ENCODE assay signal across 19 cellular contexts in genomic region chr5:40823459-40823858, GRCh38. TPM values are rescaled to one million over a fixed set of nuclear protein-coding genes. Genes with fewer than 3 reads are reported as not detected.
DNase-seq lines count a peak whose midpoint lies in the region; ATAC-seq, FAIRE-seq and TF ChIP-seq lines count a peak whose summit lies in the region.
"Had no signal": no experiment of that assay in that cellular context is flagged by ENCODE, and none has a peak within 500 bp of the region (broad histone marks: within the 10 kb centered on the region; RNA-seq: fewer than 3 reads in every experiment).

No MANE protein-coding gene starts in this region.

- POLR2A ChIA-PET in IMR-90 (lab: Charles Lee; ENCODE audit: unreplicated experiment) = interaction anchor here (0.7 kb wide), 1 partner anchor 1044 kb away, joined by 11 read pairs; no protein-coding TSS in a partner anchor
- POLR2A ChIA-PET in K562 (lab: Yijun Ruan, JAX) = interaction anchor here (0.6 to 13.0 kb wide), 8 partner anchors 9 to 979 kb away, joined by 3 to 125 read pairs (median 22); partner anchors contain the start of gene RPL37

- H4K8ac ChIP-seq in IMR-90 (ENCODE audit: low read depth in 2 of 2, low read length in 2 of 2) = no peak overlapping the region

- no peak overlapping the region for H2BK20ac ChIP-seq in IMR-90 (ENCODE audit: low read depth, low read length)

- H3K9me3 ChIP-seq in mammary epithelial cell (replicated peaks; ENCODE audit: insufficient read depth, low read length) (no peaks in the 10 kb centered on the region), breast epithelium (no peaks in the 10 kb centered on the region), IMR-90 (ENCODE audit: control insufficient read depth, insufficient read depth, low read length) (no peaks in the 10 kb centered on the region), K562 (replicated peaks; ENCODE audit: control insufficient read depth, insufficient read depth, low read depth, low read length) (no peaks in the 10 kb centered on the region), mucosa of descending colon (no peaks in the 10 kb centered on the region)
- H3K9me3 ChIP-seq: body of pancreas had no signal

- TF ChIP-seq RAD21 in IMR-90 (IDR thresholded peaks at IDR 0.05; ENCODE audit: low read length) (no peak), K562 (CRISPR knock-in tag; conservative IDR thresholded peaks at IDR 0.05 in 1 of 2, IDR thresholded peaks at IDR 0.05 in 1 of 2) (no peak)

- no peak overlapping the region for H4K5ac ChIP-seq in IMR-90 (ENCODE audit: low read depth, low read length)

- no peak for TF ChIP-seq CTCF in mammary epithelial cell (conservative IDR thresholded peaks at IDR 0.05 in 1 of 2, IDR thresholded peaks at IDR 0.05 in 1 of 2; ENCODE audit: extremely low read depth in 1 of 2, insufficient read depth in 1 of 2, low read depth in 1 of 2, low read length in 2 of 2)
- TF ChIP-seq CTCF in breast epithelium (IDR thresholded peaks at IDR 0.05) = no peak
- no peak for TF ChIP-seq CTCF in IMR-90 (conservative IDR thresholded peaks at IDR 0.05; ENCODE audit: low read depth, low read length)
- TF ChIP-seq CTCF in K562 (IDR thresholded peaks at IDR 0.05 in 2 of 3, conservative IDR thresholded peaks at IDR 0.05 in 1 of 3; ENCODE audit: insufficient read depth in 2 of 3, low read depth in 1 of 3, low read length in 3 of 3) = no peak
- TF ChIP-seq CTCF in progenitor cell of endocrine pancreas (IDR thresholded peaks at IDR 0.05; ENCODE audit: unreplicated experiment) = no peak
- no peak for TF ChIP-seq CTCF in mucosa of descending colon (IDR thresholded peaks at IDR 0.05)

- CTCF ChIA-PET in mammary epithelial cell (lab: Charles Lee; ENCODE audit: low non-redundant PET) (no interaction called here), IMR-90 (lab: Yijun Ruan, JAX) (no interaction called here), K562 (lab: Yijun Ruan, JAX; ENCODE audit: low intra/inter-chr PET ratio) (no interaction called here)

- H2BK15ac ChIP-seq in IMR-90 (ENCODE audit: low read depth, low read length) = no peak overlapping the region

- H3K9me1 ChIP-seq in IMR-90 (ENCODE audit: insufficient read depth, low read length) (no peaks in the 10 kb centered on the region; the same call in 1 of the 2 replicates), K562 (ENCODE audit: control insufficient read depth, insufficient read depth, low read length) (no peaks in the 10 kb centered on the region)

- H2AK9ac ChIP-seq in IMR-90 (replicated peaks; ENCODE audit: low read depth, low read length, poor library complexity) = peak overlapping the region; percentile 81

- TF ChIP-seq POLR2A in breast epithelium (IDR thresholded peaks at IDR 0.05) (no peak), IMR-90 (IDR thresholded peaks at IDR 0.05; ENCODE audit: low read depth, low read length) (no peak), K562 (conservative IDR thresholded peaks at IDR 0.05) (no peak)

- H3K79me1 ChIP-seq in IMR-90 (ENCODE audit: low read depth in 1 of 2, low read length in 2 of 2) = peaks cover 12 to 22% of the 10 kb centered on the region in 2 experiments; a peak in 3 of 4 replicates

- H3K14ac ChIP-seq in IMR-90 (replicated peaks; ENCODE audit: low read depth, low read length) = no peak overlapping the region

- no peak overlapping the region for H3K4me3 Mint-ChIP-seq in progenitor cell of endocrine pancreas (ENCODE audit: low read depth)
- H3K4me3 Mint-ChIP-seq: memory B cell, nephron had no signal

- H3K27me3 Mint-ChIP-seq in progenitor cell of endocrine pancreas = no peaks in the 10 kb centered on the region
- H3K27me3 Mint-ChIP-seq: memory B cell had no signal

- peak; percentile 27 for ATAC-seq in IMR-90 (ENCODE audit: low read depth)
- peak; percentile 5; the same call in 2 of the 3 replicates for ATAC-seq in K562
- ATAC-seq in HG02763 (IDR thresholded peaks at IDR 0.05; ENCODE audit: unreplicated experiment) = no peak
- no peak for ATAC-seq in mucosa of descending colon
- ATAC-seq: body of pancreas, Right ventricle myocardium inferior had no signal

- peak; percentile 9 for DNase-seq in mammary epithelial cell
- DNase-seq in breast epithelium (ENCODE audit: low spot score in 2 of 2) = no peak
- no peak for DNase-seq in IMR-90
- DNase-seq in K562 (ENCODE audit: extremely low read depth in 1 of 4, low spot score in 3 of 4) = no peak
- DNase-seq in progenitor cell of endocrine pancreas (ENCODE audit: low spot score, unreplicated experiment) = no peak
- no peak for DNase-seq in stimulated activated CD4-positive, alpha-beta T cell treated with anti-CD3 and anti-CD28 coated beads, Interleukin-2, amount 100 ng/mL, for 48 hours
- no peak for DNase-seq in mucosa of descending colon
- DNase-seq: activated CD8-positive, alpha-beta memory T cell treated with anti-CD3 and anti-CD28 coated beads, Interleukin-2, amount 50 U/mL, for 4 hours; activated naive CD4-positive, alpha-beta T cell treated with anti-CD3 and anti-CD28 coated beads, Interleukin-2, amount 50 U/mL, for 16 hours; body of pancreas; cortex of kidney; foreskin melanocyte; NCI-H1436 treated with DMSO at 0.1 percent for 48 hours; NCI-H345 had no signal

- no peak overlapping the region for H3K56ac ChIP-seq in IMR-90 (ENCODE audit: extremely low read depth, insufficient read depth, low read length)

- dilution Hi-C loops in mammary epithelial cell (cut with HindIII; ENCODE audit: low sequenced_read_pairs) = no loop called here
- dilution Hi-C loops in IMR-90 (cut with HindIII; ENCODE audit: low sequenced_read_pairs, unreplicated experiment) = no loop called here

- H2AK5ac ChIP-seq in IMR-90 (ENCODE audit: low read depth, low read length) = no peak overlapping the region

- intact Hi-C loops in mammary epithelial cell (cut with micrococcal nuclease) (no loop called here), breast epithelium (cut with DNase I; ENCODE audit: low total_unique reads) (no loop called here), IMR-90 (cut with micrococcal nuclease) (no loop called here), K562 (cut with micrococcal nuclease) (no loop called here), mucosa of descending colon (cut with DNase I, micrococcal nuclease) (no loop called here)

- H4K20me1 ChIP-seq in mammary epithelial cell (ENCODE audit: insufficient read depth, low read length) (peaks cover 10% of the 10 kb centered on the region), IMR-90 (ENCODE audit: insufficient read depth, low read length) (peaks cover 30% of the 10 kb centered on the region), K562 (replicated peaks; ENCODE audit: control insufficient read depth, insufficient read depth, low read length) (peaks cover 20% of the 10 kb centered on the region)

- no peak overlapping the region for H2BK120ac ChIP-seq in IMR-90 (ENCODE audit: low read depth, low read length)

- H3K4me1 ChIP-seq in mammary epithelial cell (ENCODE audit: insufficient read depth, low read length) (no peaks in the 10 kb centered on the region), breast epithelium (no peaks in the 10 kb centered on the region), IMR-90 (ENCODE audit: control insufficient read depth, insufficient read depth, low read length) (no peaks in the 10 kb centered on the region), K562 (replicated peaks in 1 of 2; ENCODE audit: control insufficient read depth in 2 of 2, insufficient read depth in 2 of 2, low read length in 2 of 2) (peaks cover 0 to 6% of the 10 kb centered on the region in 2 experiments; a peak in 3 of 5 replicates), mucosa of descending colon (ENCODE audit: low read depth) (no peaks in the 10 kb centered on the region)
- H3K4me1 ChIP-seq: body of pancreas had no signal

- H3K4me1 Mint-ChIP-seq in progenitor cell of endocrine pancreas (ENCODE audit: low read depth) = no peaks in the 10 kb centered on the region
- H3K4me1 Mint-ChIP-seq: memory B cell, nephron had no signal

- H3K9ac ChIP-seq in mammary epithelial cell (ENCODE audit: insufficient read depth, low read length) = no peak overlapping the region
- no peak overlapping the region for H3K9ac ChIP-seq in IMR-90 (ENCODE audit: low read depth, low read length)
- peak overlapping the region in 1 of 2 experiments; percentile 56; a peak in 1 of 4 replicates for H3K9ac ChIP-seq in K562 (ENCODE audit: insufficient read depth in 1 of 2, low read depth in 2 of 2, low read length in 2 of 2)

- no peak overlapping the region for H4K91ac ChIP-seq in IMR-90 (ENCODE audit: insufficient read depth, low read depth, low read length)

- no peak overlapping the region for H3K4ac ChIP-seq in IMR-90 (ENCODE audit: low read depth, low read length)

- peak overlapping the region; percentile 45 for H3K27ac Mint-ChIP-seq in progenitor cell of endocrine pancreas
- H3K27ac Mint-ChIP-seq: memory B cell, nephron had no signal

- peaks cover 17% of the 10 kb centered on the region for H3K36me3 Mint-ChIP-seq in progenitor cell of endocrine pancreas (ENCODE audit: insufficient read depth)

- H3K36me3 ChIP-seq in mammary epithelial cell (ENCODE audit: insufficient read depth, low read length) (peaks cover 19% of the 10 kb centered on the region), breast epithelium (peaks cover 2% of the 10 kb centered on the region), IMR-90 (ENCODE audit: control insufficient read depth, insufficient read depth, low read length) (peaks cover 23% of the 10 kb centered on the region), K562 (ENCODE audit: control insufficient read depth, insufficient read depth, low read length) (peaks cover 31% of the 10 kb centered on the region), mucosa of descending colon (ENCODE audit: low read depth) (no peaks in the 10 kb centered on the region)

- H3K27me3 ChIP-seq in mammary epithelial cell (ENCODE audit: insufficient read depth, low read length) (no peaks in the 10 kb centered on the region), breast epithelium (no peaks in the 10 kb centered on the region), IMR-90 (ENCODE audit: control insufficient read depth, insufficient read depth, low read length) (no peaks in the 10 kb centered on the region), K562 (ENCODE audit: control insufficient read depth in 2 of 2, insufficient read depth in 2 of 2, low read length in 2 of 2) (no peaks in the 10 kb centered on the region)
- H3K27me3 ChIP-seq: body of pancreas had no signal

- no peak overlapping the region for H3K4me2 ChIP-seq in mammary epithelial cell (ENCODE audit: insufficient read depth, low read depth, low read length)
- H3K4me2 ChIP-seq in IMR-90 (ENCODE audit: low read depth, low read length) = no peak overlapping the region
- no peak overlapping the region for H3K4me2 ChIP-seq in K562 (ENCODE audit: insufficient read depth, low read length)

- no peak for TF ChIP-seq EP300 in K562 (IDR thresholded peaks at IDR 0.05; ENCODE audit: low read length)

- in situ Hi-C loops in mammary epithelial cell (cut with MboI; ENCODE audit: low sequenced_read_pairs in 2 of 2) = no loop called here
- in situ Hi-C loops in IMR-90 (cut with MboI; ENCODE audit: low sequenced_read_pairs) = no loop called here
- in situ Hi-C loops in K562 (cut with MboI) = no loop called here

- no peak overlapping the region for H2BK5ac ChIP-seq in IMR-90 (ENCODE audit: low read depth, low read length, poor library complexity, severe bottlenecking)

- H3K4me3 ChIP-seq in mammary epithelial cell (replicated peaks in 1 of 3; ENCODE audit: insufficient read depth in 1 of 3, low read depth in 2 of 3, low read length in 3 of 3) = no peak overlapping the region
- H3K4me3 ChIP-seq in breast epithelium = no peak overlapping the region
- H3K4me3 ChIP-seq in IMR-90 (ENCODE audit: insufficient read depth, low read depth, low read length) = no peak overlapping the region
- no peak overlapping the region for H3K4me3 ChIP-seq in K562
- no peak overlapping the region for H3K4me3 ChIP-seq in mucosa of descending colon
- H3K4me3 ChIP-seq: body of pancreas had no signal

- H3K18ac ChIP-seq in IMR-90 (ENCODE audit: low read depth, low read length) = no peak overlapping the region

- H2AFZ ChIP-seq in mammary epithelial cell (ENCODE audit: low read depth, low read length) (no peak overlapping the region), IMR-90 (replicated peaks; ENCODE audit: low read length, poor library complexity) (no peak overlapping the region), K562 (ENCODE audit: low read depth, low read length) (no peak overlapping the region)

- WGBS in mammary epithelial cell (ENCODE audit: low coverage, missing lambda C conversion rate) = 50% methylated on average over 1 of the region's 1 CpG
- WGBS in IMR-90 (ENCODE audit: extremely low coverage in 2 of 2, insufficient read length in 1 of 2), 2 experiments = no CpG with 5 or more reads among the region's 1 CpG
- WGBS in K562 (ENCODE audit: insufficient coverage, low coverage, missing lambda C conversion rate) = 0% methylated on average over 1 of the region's 1 CpG

- BruUV-seq in mammary epithelial cell (replicated peaks; lab: Mats Ljungman, UMichigan) (no TSS peak), IMR-90 (replicated peaks; lab: Mats Ljungman, UMichigan) (no TSS peak), K562 (replicated peaks; lab: Mats Ljungman, UMichigan) (no TSS peak)

- H3K23ac ChIP-seq in IMR-90 (ENCODE audit: low read depth, low read length) = no peak overlapping the region

- FAIRE-seq in K562 (lab: Jason Lieb, UNC) = no peak
- FAIRE-seq: HTR-8/SVneo had no signal

- H3K79me2 ChIP-seq in mammary epithelial cell (ENCODE audit: insufficient read depth, low read length) (peaks cover 1% of the 10 kb centered on the region), K562 (ENCODE audit: control insufficient read depth, insufficient read depth, low read length) (peaks cover 4% of the 10 kb centered on the region; the same call in 1 of the 3 replicates)

- no peaks in the 10 kb centered on the region for H3K9me3 Mint-ChIP-seq in progenitor cell of endocrine pancreas (ENCODE audit: low read depth)
- H3K9me3 Mint-ChIP-seq: memory B cell, nephron had no signal

- H3K27ac ChIP-seq in mammary epithelial cell (ENCODE audit: insufficient read depth, low read depth, low read length) (no peak overlapping the region), breast epithelium (no peak overlapping the region), IMR-90 (ENCODE audit: insufficient read depth, low read length) (no peak overlapping the region), K562 (ENCODE audit: extremely low read depth, low read depth, low read length) (peak overlapping the region; percentile 19; the same call in 1 of the 3 replicates)
- H3K27ac ChIP-seq: body of pancreas had no signal

RNA-seq across cellular contexts. Expression of gene RPL37, which starts 11.6 kb away (rescaled TPM):
- total RNA-seq in mammary epithelial cell (1,000 to 10,000 TPM in 1 of 2 donors, 100 to 1,000 TPM in 1; 257 to 1,240 TPM), breast epithelium (100 to 1,000 TPM; 165 to 341 (median 206) TPM), IMR-90 (2012; rRNA removed) (35.3 and 68.6 TPM in 2 replicates), K562 (2014; rRNA removed) (5,204 and 7,963 TPM in 2 replicates), K562 (2014; rRNA removed; fragmentation: Illumina TruSeq; extraction: Trizol) (3,395 and 3,802 TPM in 2 replicates), K562 (2015; rRNA removed; fragmentation: Illumina TruSeq; extraction: Trizol) (4,310 and 4,463 TPM in 2 replicates), K562 (2021) (2,342 and 2,650 TPM in 2 replicates), progenitor cell of endocrine pancreas (1,476 and 1,494 TPM in 2 replicates), mucosa of descending colon (100 to 1,000 TPM; 785 to 853 (median 837) TPM)
- polyA plus RNA-seq in mammary epithelial cell (508 TPM), IMR-90 (2012; rRNA removed) (294 and 551 TPM in 2 replicates), K562 (2011; rRNA removed) (6,044 and 6,139 TPM in 2 replicates), K562 (2014; fragmentation: Illumina TruSeq; extraction: Trizol) (4,091 and 6,277 TPM in 2 replicates), K562 (2014; fragmentation: Nextera tagmentation; extraction: Ambion mirVana) (1,000 to 10,000 TPM; 2,628 to 3,207 TPM), K562 (2014; rRNA removed) (4,956 and 6,483 TPM in 2 replicates)
- 1,443 TPM for polyA minus RNA-seq in mammary epithelial cell
- polyA plus RNA-seq in IMR-90 (2012; cell fraction: cytosol; rRNA removed) = 107 and 412 TPM in 2 replicates
- polyA plus RNA-seq in IMR-90 (2012; cell fraction: nucleus; rRNA removed; ENCODE audit: low replicate concordance) = 28.1 and 181 TPM in 2 replicates
- total RNA-seq in K562 (2011; cell fraction: chromatin; rRNA removed; ENCODE audit: low replicate concordance) = 455 and 632 TPM in 2 replicates
- 1,125 and 1,211 TPM in 2 replicates for total RNA-seq in K562 (2011; cell fraction: nucleolus; rRNA removed)
- 1,524 and 2,774 TPM in 2 replicates for total RNA-seq in K562 (2011; cell fraction: nucleoplasm; rRNA removed)
- 329 and 533 TPM in 2 replicates for polyA plus RNA-seq in K562 (2011; cell fraction: cytosol; rRNA removed)
- polyA plus RNA-seq in K562 (2011; cell fraction: nucleus; rRNA removed) = 2,322 and 3,371 TPM in 2 replicates
- 4,656 and 6,426 TPM in 2 replicates for polyA plus RNA-seq in K562 (2012)
- polyA minus RNA-seq in K562 (2011; rRNA and poly(A)+ RNA removed) = 3,539 and 4,030 TPM in 2 replicates
- polyA minus RNA-seq in K562 (2011; cell fraction: cytosol; rRNA and poly(A)+ RNA removed) = 984 and 1,025 TPM in 2 replicates
- 350 and 581 TPM in 2 replicates for polyA minus RNA-seq in K562 (2011; cell fraction: nucleus; rRNA and poly(A)+ RNA removed)

RNA-seq across cellular contexts. Expression of gene CARD6, which starts 17.7 kb away (rescaled TPM):
- total RNA-seq in mammary epithelial cell = 1 to 10 TPM in 1 of 2 donors, under 1 TPM in 1; 0.67 to 2.1 TPM
- polyA plus RNA-seq in mammary epithelial cell = 3.8 TPM
- 16.0 TPM for polyA minus RNA-seq in mammary epithelial cell
- total RNA-seq in breast epithelium = 10 to 100 TPM; 16.1 to 25.8 (median 16.7) TPM
- total RNA-seq in IMR-90 (2012; rRNA removed) = 4.2 and 4.3 TPM in 2 replicates
- 1.5 and 1.8 TPM in 2 replicates for polyA plus RNA-seq in IMR-90 (2012; rRNA removed)
- polyA plus RNA-seq in IMR-90 (2012; cell fraction: cytosol; rRNA removed) = 0.46 and 0.63 TPM in 2 replicates
- 0.18 and 1.3 TPM in 2 replicates for polyA plus RNA-seq in IMR-90 (2012; cell fraction: nucleus; rRNA removed; ENCODE audit: low replicate concordance)
- total RNA-seq in K562 (2011; cell fraction: chromatin; rRNA removed; ENCODE audit: low replicate concordance) = 3.9 and 8.2 TPM in 2 replicates
- total RNA-seq in K562 (2011; cell fraction: nucleolus; rRNA removed) = 3.3 and 3.8 TPM in 2 replicates
- 4.4 and 4.8 TPM in 2 replicates for total RNA-seq in K562 (2011; cell fraction: nucleoplasm; rRNA removed)
- total RNA-seq in K562 (2014; rRNA removed) = 3.5 and 3.9 TPM in 2 replicates
- total RNA-seq in K562 (2014; rRNA removed; fragmentation: Illumina TruSeq; extraction: Trizol) = 7.3 and 9.0 TPM in 2 replicates
- total RNA-seq in K562 (2015; rRNA removed; fragmentation: Illumina TruSeq; extraction: Trizol) = 6.0 and 6.3 TPM in 2 replicates
- total RNA-seq in K562 (2021) = 5.2 and 5.9 TPM in 2 replicates
- polyA plus RNA-seq in K562 (2011; rRNA removed) = 3.5 and 7.4 TPM in 2 replicates
- 2.6 and 3.0 TPM in 2 replicates for polyA plus RNA-seq in K562 (2011; cell fraction: cytosol; rRNA removed)
- 1.1 and 1.6 TPM in 2 replicates for polyA plus RNA-seq in K562 (2011; cell fraction: nucleus; rRNA removed)
- 3.7 and 5.6 TPM in 2 replicates for polyA plus RNA-seq in K562 (2012)
- 7.4 and 8.3 TPM in 2 replicates for polyA plus RNA-seq in K562 (2014; fragmentation: Illumina TruSeq; extraction: Trizol)
- polyA plus RNA-seq in K562 (2014; fragmentation: Nextera tagmentation; extraction: Ambion mirVana) = 1 to 10 TPM; 3.7 to 4.1 TPM
- 4.5 and 5.8 TPM in 2 replicates for polyA plus RNA-seq in K562 (2014; rRNA removed)
- 5.4 and 9.9 TPM in 2 replicates for polyA minus RNA-seq in K562 (2011; rRNA and poly(A)+ RNA removed)
- 2.6 and 5.0 TPM in 2 replicates for polyA minus RNA-seq in K562 (2011; cell fraction: cytosol; rRNA and poly(A)+ RNA removed)
- 1.3 and 1.6 TPM in 2 replicates for polyA minus RNA-seq in K562 (2011; cell fraction: nucleus; rRNA and poly(A)+ RNA removed)
- 0.74 and 1.1 TPM in 2 replicates for total RNA-seq in progenitor cell of endocrine pancreas
- 1 to 10 TPM; 1.7 to 6.3 (median 3.5) TPM for total RNA-seq in mucosa of descending colon

RNA-seq across cellular contexts. Expression of gene PRKAA1, which starts 25.3 kb away (rescaled TPM):
- total RNA-seq in mammary epithelial cell = 10 to 100 TPM; 55.7 to 73.4 TPM
- polyA plus RNA-seq in mammary epithelial cell = 30.4 TPM
- 27.6 TPM for polyA minus RNA-seq in mammary epithelial cell
- total RNA-seq in breast epithelium = 100 to 1,000 TPM; 100 to 134 (median 112) TPM
- 94.1 and 129 TPM in 2 replicates for total RNA-seq in IMR-90 (2012; rRNA removed)
- 38.9 and 47.7 TPM in 2 replicates for polyA plus RNA-seq in IMR-90 (2012; rRNA removed)
- polyA plus RNA-seq in IMR-90 (2012; cell fraction: cytosol; rRNA removed) = 5.5 and 8.8 TPM in 2 replicates
- 25.9 and 134 TPM in 2 replicates for polyA plus RNA-seq in IMR-90 (2012; cell fraction: nucleus; rRNA removed; ENCODE audit: low replicate concordance)
- 53.7 and 136 TPM in 2 replicates for total RNA-seq in K562 (2011; cell fraction: chromatin; rRNA removed; ENCODE audit: low replicate concordance)
- total RNA-seq in K562 (2011; cell fraction: nucleolus; rRNA removed) = 22.5 and 33.7 TPM in 2 replicates
- total RNA-seq in K562 (2011; cell fraction: nucleoplasm; rRNA removed) = 64.7 and 85.0 TPM in 2 replicates
- 38.9 and 84.0 TPM in 2 replicates for total RNA-seq in K562 (2014; rRNA removed)
- total RNA-seq in K562 (2014; rRNA removed; fragmentation: Illumina TruSeq; extraction: Trizol) = 63.8 and 83.6 TPM in 2 replicates
- 53.1 and 62.5 TPM in 2 replicates for total RNA-seq in K562 (2015; rRNA removed; fragmentation: Illumina TruSeq; extraction: Trizol)
- total RNA-seq in K562 (2021) = 47.9 and 51.4 TPM in 2 replicates
- 43.7 and 45.5 TPM in 2 replicates for polyA plus RNA-seq in K562 (2011; rRNA removed)
- 9.0 and 21.8 TPM in 2 replicates for polyA plus RNA-seq in K562 (2011; cell fraction: cytosol; rRNA removed)
- polyA plus RNA-seq in K562 (2011; cell fraction: nucleus; rRNA removed) = 54.8 and 56.8 TPM in 2 replicates
- 27.2 and 43.0 TPM in 2 replicates for polyA plus RNA-seq in K562 (2012)
- 75.2 and 76.5 TPM in 2 replicates for polyA plus RNA-seq in K562 (2014; fragmentation: Illumina TruSeq; extraction: Trizol)
- 10 to 100 TPM; 24.5 to 37.3 TPM for polyA plus RNA-seq in K562 (2014; fragmentation: Nextera tagmentation; extraction: Ambion mirVana)
- 44.8 and 47.2 TPM in 2 replicates for polyA plus RNA-seq in K562 (2014; rRNA removed)
- polyA minus RNA-seq in K562 (2011; rRNA and poly(A)+ RNA removed) = 68.4 and 94.3 TPM in 2 replicates
- polyA minus RNA-seq in K562 (2011; cell fraction: cytosol; rRNA and poly(A)+ RNA removed) = 34.6 and 34.9 TPM in 2 replicates
- polyA minus RNA-seq in K562 (2011; cell fraction: nucleus; rRNA and poly(A)+ RNA removed) = 28.3 and 39.3 TPM in 2 replicates
- total RNA-seq in progenitor cell of endocrine pancreas = 75.1 and 79.5 TPM in 2 replicates
- 100 to 1,000 TPM in 1 of 3 donors, 10 to 100 TPM in 2; 89.7 to 111 (median 97.9) TPM for total RNA-seq in mucosa of descending colon

Comparison
In these comparisons a context has a peak if more than half of its experiments do, and no peak if none do; other contexts are left out.
1. ATAC-seq: peak in IMR-90 (single experiment) and K562 (single experiment); none in HG02763 (single experiment) and mucosa of descending colon (single experiment).